8 cellular contexts compared by ENCODE assay signal in the genomic region with DNA sequence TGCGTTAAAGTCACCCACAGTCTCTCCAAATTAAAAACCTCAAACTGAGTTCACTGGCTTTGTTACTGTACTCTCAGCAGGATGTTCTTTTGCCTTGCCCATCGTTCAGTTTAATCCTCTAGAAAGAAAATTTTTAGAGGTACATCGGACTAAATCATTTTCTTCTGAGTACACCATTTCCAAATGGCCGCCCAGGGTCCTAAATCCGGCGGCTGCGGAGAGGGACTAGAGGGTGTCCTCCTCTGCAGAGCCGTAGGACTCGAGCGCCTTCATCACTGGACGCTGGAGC. TPM values are rescaled to one million over a fixed set of nuclear protein-coding genes. Genes with fewer than 3 reads are reported as not detected.
DNase-seq lines count a peak whose midpoint lies in the region; ATAC-seq and TF ChIP-seq lines count a peak whose summit lies in the region.

No MANE protein-coding gene starts in this region.

- no peaks in the 10 kb centered on the region for H3K9me3 ChIP-seq in HEK293 (ENCODE audit: control insufficient read depth, insufficient read depth, low read depth, low read length)
- H3K9me3 ChIP-seq in lung (ENCODE audit: control insufficient read depth in 2 of 2, insufficient read depth in 1 of 2, low read length in 1 of 2), result no peaks in the 10 kb centered on the region

- POLR2A ChIA-PET in HEK293 (lab: Yijun Ruan, JAX) (no interaction called here), MCF 10A (lab: Yijun Ruan, JAX) (no interaction called here)
- POLR2A ChIA-PET in activated CD8-positive, alpha-beta T cell treated with anti-CD3 and anti-CD28 coated beads, Interleukin-2, amount 10 ng/mL, durations not matched to agents 7 days and 5 days (lab: Charles Lee), result no interaction called here

- H3K9me3 Mint-ChIP-seq in MCF 10A (ENCODE audit: unreplicated experiment), result no peaks in the 10 kb centered on the region
- peaks cover 6% of the 10 kb centered on the region for H3K9me3 Mint-ChIP-seq in activated CD8-positive, alpha-beta T cell treated with anti-CD3 and anti-CD28 coated beads, Interleukin-2, amount 10 ng/mL, durations not matched to agents 7 days and 5 days (ENCODE audit: insufficient read depth)
- H3K9me3 Mint-ChIP-seq in activated T-cell treated with anti-CD3 and anti-CD28 coated beads, Interleukin-2, amount 50 U/mL, for 4 hours, result no peaks in the 10 kb centered on the region

- intact Hi-C loops in MCF 10A (cut with micrococcal nuclease), result no loop called here

- peaks cover 2% of the 10 kb centered on the region for H3K4me1 ChIP-seq in HEK293 (ENCODE audit: control insufficient read depth, insufficient read depth, low read length)
- H3K4me1 ChIP-seq in lung (ENCODE audit: control insufficient read depth in 2 of 2, insufficient read depth in 2 of 2, low read length in 2 of 2), result peaks cover 0 to 14% of the 10 kb centered on the region in 2 donors

- peak overlapping the region; percentile 67 for H3K4me3 Mint-ChIP-seq in MCF 10A (ENCODE audit: unreplicated experiment)
- no peak overlapping the region for H3K4me3 Mint-ChIP-seq in activated CD8-positive, alpha-beta T cell treated with anti-CD3 and anti-CD28 coated beads, Interleukin-2, amount 10 ng/mL, durations not matched to agents 7 days and 5 days
- H3K4me3 Mint-ChIP-seq in activated T-cell treated with anti-CD3 and anti-CD28 coated beads, Interleukin-2, amount 50 U/mL, for 4 hours, result no peak overlapping the region

- ATAC-seq in lung (ENCODE audit: insufficient read depth, low FRiP score) (no peak), GM19452 (IDR thresholded peaks at IDR 0.05; ENCODE audit: unreplicated experiment) (no peak)
- ATAC-seq in activated CD8-positive, alpha-beta T cell treated with anti-CD3 and anti-CD28 coated beads, Interleukin-2, amount 10 ng/mL, durations not matched to agents 7 days and 5 days, result no peak
- ATAC-seq in activated T-cell treated with anti-CD3 and anti-CD28 coated beads, Interleukin-2, amount 50 U/mL, for 4 hours, result no peak

- H3K4me3 ChIP-seq in HEK293 (ENCODE audit: low read depth, low read length), result peak overlapping the region; percentile 79
- H3K4me3 ChIP-seq in lung, result peak overlapping the region; percentile 64

- H3K27ac ChIP-seq in HEK293 (ENCODE audit: extremely low read depth, low read depth, low read length) (peak overlapping the region; percentile 65; the same call in 1 of the 2 replicates), lung (ENCODE audit: low read depth in 1 of 2, low read length in 1 of 2) (peak overlapping the region; percentile 88 to 93)

- TF ChIP-seq CTCF in HEK293 (tag by site-specific recombination; IDR thresholded peaks at IDR 0.05), result no peak
- TF ChIP-seq CTCF in MCF 10A (IDR thresholded peaks at IDR 0.05; ENCODE audit: unreplicated experiment), result no peak
- TF ChIP-seq CTCF in lung (IDR thresholded peaks at IDR 0.05; ENCODE audit: control extremely low read depth, extremely low read depth), result no peak
- TF ChIP-seq CTCF in GM13976 (IDR thresholded peaks at IDR 0.05; ENCODE audit: borderline replicate concordance, control extremely low read depth, extremely low read depth, insufficient read depth, missing control alignments), result no peak

- no peaks in the 10 kb centered on the region for H3K27me3 ChIP-seq in lung (ENCODE audit: control insufficient read depth, insufficient read depth)

- 2 to 3% methylated on average over 11 of the region's 11 CpGs for WGBS in lung, 2 donors

- peaks cover 6% of the 10 kb centered on the region for H3K36me3 Mint-ChIP-seq in MCF 10A (ENCODE audit: insufficient read depth, unreplicated experiment)
- no peaks in the 10 kb centered on the region for H3K36me3 Mint-ChIP-seq in activated CD8-positive, alpha-beta T cell treated with anti-CD3 and anti-CD28 coated beads, Interleukin-2, amount 10 ng/mL, durations not matched to agents 7 days and 5 days (ENCODE audit: low read depth)
- no peaks in the 10 kb centered on the region for H3K36me3 Mint-ChIP-seq in activated T-cell treated with anti-CD3 and anti-CD28 coated beads, Interleukin-2, amount 50 U/mL, for 4 hours (ENCODE audit: insufficient read depth)

- no peak overlapping the region for H3K27ac Mint-ChIP-seq in MCF 10A (ENCODE audit: low read depth, unreplicated experiment)
- H3K27ac Mint-ChIP-seq in activated CD8-positive, alpha-beta T cell treated with anti-CD3 and anti-CD28 coated beads, Interleukin-2, amount 10 ng/mL, durations not matched to agents 7 days and 5 days, result no peak overlapping the region

- in situ Hi-C loops in GM13976 (cut with MboI; ENCODE audit: low sequenced_read_pairs, unreplicated experiment), result no loop called here

- CTCF ChIA-PET in HEK293 (lab: Yijun Ruan, JAX), result interaction anchor here (0.7 to 1.2 kb wide), 3 partner anchors 10 to 410 kb away, joined by 3 read pairs; no protein-coding TSS in a partner anchor
- CTCF ChIA-PET in MCF 10A (lab: Yijun Ruan, JAX), result interaction anchor here (1.6 kb wide), 1 partner anchor 11 kb away, joined by 4 read pairs; no protein-coding TSS in a partner anchor
- CTCF ChIA-PET in activated CD8-positive, alpha-beta T cell treated with anti-CD3 and anti-CD28 coated beads, Interleukin-2, amount 10 ng/mL, durations not matched to agents 7 days and 5 days (lab: Charles Lee), result no interaction called here

- H3K36me3 ChIP-seq in HEK293 (ENCODE audit: control insufficient read depth in 2 of 2, insufficient read depth in 1 of 2, low read length in 2 of 2) (no peaks in the 10 kb centered on the region), lung (ENCODE audit: control insufficient read depth in 2 of 2, insufficient read depth in 2 of 2, low read length in 2 of 2) (no peaks in the 10 kb centered on the region)

- DNase-seq in AG08396 (ENCODE audit: low spot score) (peak; percentile 41), MCF 10A (ENCODE audit: unreplicated experiment) (no peak), lung (ENCODE audit: low spot score) (no peak), GM13976 (ENCODE audit: low spot score) (no peak)
- DNase-seq in activated CD8-positive, alpha-beta T cell treated with anti-CD3 and anti-CD28 coated beads, Interleukin-2, amount 10 ng/mL, durations not matched to agents 7 days and 5 days, result no peak
- DNase-seq in activated T-cell treated with anti-CD3 and anti-CD28 coated beads, Interleukin-2, amount 50 U/mL, for 4 hours, result no peak

- no peaks in the 10 kb centered on the region for H3K4me1 Mint-ChIP-seq in MCF 10A (ENCODE audit: insufficient read depth, unreplicated experiment)
- H3K4me1 Mint-ChIP-seq in activated CD8-positive, alpha-beta T cell treated with anti-CD3 and anti-CD28 coated beads, Interleukin-2, amount 10 ng/mL, durations not matched to agents 7 days and 5 days (ENCODE audit: low read depth), result peaks cover 4% of the 10 kb centered on the region
- H3K4me1 Mint-ChIP-seq in activated T-cell treated with anti-CD3 and anti-CD28 coated beads, Interleukin-2, amount 50 U/mL, for 4 hours (ENCODE audit: low read depth), result no peaks in the 10 kb centered on the region

- peaks cover 74% of the 10 kb centered on the region for H3K27me3 Mint-ChIP-seq in MCF 10A (ENCODE audit: insufficient read depth, unreplicated experiment)
- peaks cover 27% of the 10 kb centered on the region for H3K27me3 Mint-ChIP-seq in activated CD8-positive, alpha-beta T cell treated with anti-CD3 and anti-CD28 coated beads, Interleukin-2, amount 10 ng/mL, durations not matched to agents 7 days and 5 days (ENCODE audit: low read depth)
- H3K27me3 Mint-ChIP-seq in activated T-cell treated with anti-CD3 and anti-CD28 coated beads, Interleukin-2, amount 50 U/mL, for 4 hours (ENCODE audit: low read depth), result peaks cover 22% of the 10 kb centered on the region

- BruUV-seq in MCF 10A (replicated peaks; lab: Mats Ljungman, UMichigan), result no TSS peak

TF ChIP-seq in HEK293, 187 proteins besides CTCF, POLR2A, EP300 and RAD21:
- TF ChIP-seq, protein P1, sequence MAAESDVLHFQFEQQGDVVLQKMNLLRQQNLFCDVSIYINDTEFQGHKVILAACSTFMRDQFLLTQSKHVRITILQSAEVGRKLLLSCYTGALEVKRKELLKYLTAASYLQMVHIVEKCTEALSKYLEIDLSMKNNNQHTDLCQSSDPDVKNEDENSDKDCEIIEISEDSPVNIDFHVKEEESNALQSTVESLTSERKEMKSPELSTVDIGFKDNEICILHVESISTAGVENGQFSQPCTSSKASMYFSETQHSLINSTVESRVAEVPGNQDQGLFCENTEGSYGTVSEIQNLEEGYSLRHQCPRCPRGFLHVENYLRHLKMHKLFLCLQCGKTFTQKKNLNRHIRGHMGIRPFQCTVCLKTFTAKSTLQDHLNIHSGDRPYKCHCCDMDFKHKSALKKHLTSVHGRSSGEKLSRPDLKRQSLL (tag by site-specific recombination; IDR thresholded peaks at IDR 0.05), result peak; percentile 87
- no peak for TF ChIP-seq BCL11A (tag by site-specific recombination; IDR thresholded peaks at IDR 0.05; ENCODE audit: low read depth)
TF ChIP-seq in HEK293: peak in this region for 1.

RNA-seq across cellular contexts. Expression of gene LIN7A, which starts 1.4 kb away (rescaled TPM):
- total RNA-seq in MCF 10A (2022) (not detected in 2 replicates), lung (10 to 100 TPM in 1 of 2 donors, 1 to 10 TPM in 1; 7.0 to 21.7 TPM)
- 1 to 10 TPM; 4.0 to 6.1 TPM for polyA plus RNA-seq in lung
- total RNA-seq in activated CD8-positive, alpha-beta T cell treated with anti-CD3 and anti-CD28 coated beads, Interleukin-2, amount 10 ng/mL, durations not matched to agents 7 days and 5 days, result not detected
- under 1 TPM in 1 of 3 donors, not detected in 2; 0.13 TPM for total RNA-seq in activated T-cell treated with anti-CD3 and anti-CD28 coated beads, Interleukin-2, amount 50 U/mL, for 4 hours
